Comparison of ENCODE assay signal across 11 cellular contexts in genomic region chr13:77384999-77385398, GRCh38.
"Had no signal": no experiment of that assay in that cellular context is flagged by ENCODE, and none has a peak within 500 bp of the region (broad histone marks: within the 10 kb centered on the region; RNA-seq: fewer than 3 reads in every experiment).

No MANE protein-coding gene starts in this region.

- H3K4me3 ChIP-seq: adrenal gland, tibial nerve, uterus had no signal

- H3K27me3 ChIP-seq: adrenal gland, tibial nerve, uterus had no signal

- ATAC-seq: stimulated activated naive CD8-positive, alpha-beta T cell treated with anti-CD3 and anti-CD28 coated beads, Interleukin-15, Interleukin-2, amounts not matched to agents 100 U/mL and 50 U/mL, for 24 hours had no signal

- DNase-seq: activated CD4-positive, alpha-beta T cell treated with anti-CD3 and anti-CD28 coated beads, Interleukin-2, amount 50 U/mL, for 4 hours; activated gamma-delta T cell; adrenal gland; erythroblast; occipital lobe; stimulated activated naive CD8-positive, alpha-beta T cell treated with anti-CD3 and anti-CD28 coated beads, Interleukin-15, Interleukin-2, amounts not matched to agents 100 U/mL and 50 U/mL, for 24 hours; uterus; WERI-Rb-1 had no signal

- H3K9me3 ChIP-seq: adrenal gland, tibial nerve, uterus had no signal

- H3K4me1 Mint-ChIP-seq: activated naive CD4-positive, alpha-beta T cell treated with anti-CD3 and anti-CD28 coated beads, Interleukin-2, amount 50 U/mL, for 24 hours; memory B cell had no signal

- H3K27ac Mint-ChIP-seq: activated naive CD4-positive, alpha-beta T cell treated with anti-CD3 and anti-CD28 coated beads, Interleukin-2, amount 50 U/mL, for 24 hours; memory B cell had no signal

- H3K36me3 ChIP-seq: adrenal gland, tibial nerve, uterus, WERI-Rb-1 had no signal

- H3K27ac ChIP-seq: adrenal gland, uterus, WERI-Rb-1 had no signal

- H3K9me3 Mint-ChIP-seq: activated naive CD4-positive, alpha-beta T cell treated with anti-CD3 and anti-CD28 coated beads, Interleukin-2, amount 50 U/mL, for 24 hours; memory B cell had no signal

- H3K27me3 Mint-ChIP-seq: memory B cell had no signal

- H3K4me1 ChIP-seq: adrenal gland, uterus had no signal

- H3K36me3 Mint-ChIP-seq: activated naive CD4-positive, alpha-beta T cell treated with anti-CD3 and anti-CD28 coated beads, Interleukin-2, amount 50 U/mL, for 24 hours; memory B cell had no signal

- H3K4me3 Mint-ChIP-seq: activated naive CD4-positive, alpha-beta T cell treated with anti-CD3 and anti-CD28 coated beads, Interleukin-2, amount 50 U/mL, for 24 hours; memory B cell had no signal
